8 cellular contexts compared by ENCODE assay signal in genomic region chr7:152759655-152760383, GRCh38. TPM values are rescaled to one million over a fixed set of nuclear protein-coding genes. Genes with fewer than 3 reads are reported as not detected.
DNase-seq lines count a peak whose midpoint lies in the region; ATAC-seq and TF ChIP-seq lines count a peak whose summit lies in the region.

Gene ACTR3B (plus strand): TSS chr7:152759752. CDS start chr7:152759883, 131 bp downstream.

- peak within 1 kb of the TSS; percentile 83 for H3K4me2 ChIP-seq in Karpas-422 (ENCODE audit: low read depth, low read length, poor library complexity, severe bottlenecking)

- H3K79me2 ChIP-seq in Karpas-422 (ENCODE audit: low read length) = peaks cover 47% of the 10 kb centered on the region

- peak in 1 of 12 donors; percentile 2 for TF ChIP-seq CTCF in heart left ventricle (IDR thresholded peaks at IDR 0.05)
- TF ChIP-seq CTCF in transverse colon (IDR thresholded peaks at IDR 0.05) = no peak

- no peaks in the 10 kb centered on the region for H3K27me3 ChIP-seq in Karpas-422 (ENCODE audit: low read length)
- H3K27me3 ChIP-seq in adipocyte (replicated peaks; ENCODE audit: control insufficient read depth, insufficient read depth, low read length) = no peaks in the 10 kb centered on the region
- H3K27me3 ChIP-seq in heart left ventricle = no peaks in the 10 kb centered on the region
- H3K27me3 ChIP-seq in transverse colon = no peaks in the 10 kb centered on the region

- H4K20me1 ChIP-seq in Karpas-422 (ENCODE audit: insufficient read depth, low read depth, low read length) = peaks cover 5% of the 10 kb centered on the region; the same call in 1 of the 2 replicates

- TF ChIP-seq POLR2A in heart left ventricle (IDR thresholded peaks at IDR 0.05) (peak; percentile 58 to 76), transverse colon (IDR thresholded peaks at IDR 0.05) (no peak)

- H3K36me3 ChIP-seq in Karpas-422 (ENCODE audit: insufficient read depth, low read length) = peaks cover 6% of the 10 kb centered on the region; the same call in 1 of the 2 replicates
- H3K36me3 ChIP-seq in adipocyte (ENCODE audit: control insufficient read depth, insufficient read depth, low read length, severe bottlenecking) = no peaks in the 10 kb centered on the region
- no peaks in the 10 kb centered on the region for H3K36me3 ChIP-seq in heart left ventricle
- H3K36me3 ChIP-seq in transverse colon = no peaks in the 10 kb centered on the region

- WGBS in heart left ventricle, 4 donors = 0 to 1% (median 0%) methylated on average over 43 to 92 of the region's 92 CpGs
- 0% methylated on average over 24 of the region's 92 CpGs; no CpG with 5 or more reads in 1 of the 2 donors for WGBS in transverse colon (ENCODE audit: low coverage in 1 of 2), 2 donors

- peaks cover 18% of the 10 kb centered on the region for H3K4me1 ChIP-seq in Karpas-422 (ENCODE audit: low read length)
- peaks cover 27% of the 10 kb centered on the region for H3K4me1 ChIP-seq in adipocyte (ENCODE audit: control insufficient read depth, insufficient read depth, low read length)
- H3K4me1 ChIP-seq in heart left ventricle = peaks cover 0 to 19% (median 11%) of the 10 kb centered on the region in 12 donors
- peaks cover 7 to 13% (median 12%) of the 10 kb centered on the region in 4 donors for H3K4me1 ChIP-seq in transverse colon

- peak; percentile 76 for ATAC-seq in GM21786 (IDR thresholded peaks at IDR 0.05; ENCODE audit: unreplicated experiment)
- peak; percentile 90 to 97 (median 96) for ATAC-seq in heart left ventricle

- H3K9ac ChIP-seq in Karpas-422 (ENCODE audit: low read length) (peak within 1 kb of the TSS; percentile 97), adipocyte (ENCODE audit: low read length) (peak within 1 kb of the TSS; percentile 89)

- H3K9me3 ChIP-seq in Karpas-422 (ENCODE audit: low read length) (no peaks in the 10 kb centered on the region), adipocyte (ENCODE audit: control insufficient read depth, low read length) (no peaks in the 10 kb centered on the region), heart left ventricle (no peaks in the 10 kb centered on the region), transverse colon (no peaks in the 10 kb centered on the region)

- intact Hi-C loops in heart left ventricle (cut with DNase I) = loop anchor here in 2 of 10 donors (5.0 kb wide), 1 partner anchor 83 kb away; the partner anchor contains the start of gene XRCC2 (in 2 of the 2)
- intact Hi-C loops in posterior cingulate gyrus (cut with DNase I) = loop anchor here (5.0 kb wide), 2 partner anchors 88 to 298 kb away; no protein-coding TSS in a partner anchor
- intact Hi-C loops in transverse colon (cut with DNase I; ENCODE audit: low total_unique reads) = no loop called here

- peak within 1 kb of the TSS; percentile 84 for H2AFZ ChIP-seq in Karpas-422 (ENCODE audit: low read length)

- no peak for TF ChIP-seq EP300 in transverse colon (IDR thresholded peaks at IDR 0.05; ENCODE audit: low read depth)

- H3K4me3 ChIP-seq in Karpas-422 (ENCODE audit: low read length) = peak within 1 kb of the TSS; percentile 92
- peak within 1 kb of the TSS; percentile 85 for H3K4me3 ChIP-seq in adipocyte (ENCODE audit: low read length)
- peak within 1 kb of the TSS; percentile 73 to 100 (median 94) for H3K4me3 ChIP-seq in heart left ventricle
- peak within 1 kb of the TSS; percentile 87 to 99 (median 97) for H3K4me3 ChIP-seq in transverse colon

- peak; percentile 99 for DNase-seq in GM03348 (ENCODE audit: low spot score)
- DNase-seq in Karpas-422 = peak; percentile 96
- peak; percentile 86 for DNase-seq in T follicular helper cell (ENCODE audit: low read depth)
- peak; percentile 94 for DNase-seq in adipocyte (ENCODE audit: low read depth)
- peak; percentile 91 to 96 (median 93) for DNase-seq in heart left ventricle
- DNase-seq in posterior cingulate gyrus = peak; percentile 79 to 98 (median 84)
- peak; percentile 92 for DNase-seq in transverse colon

- no peaks in the 10 kb centered on the region for H3K9me2 ChIP-seq in Karpas-422 (replicated peaks; ENCODE audit: insufficient read depth, low read length)

- in situ Hi-C loops in transverse colon (cut with MboI; ENCODE audit: low pct_ligation_motif_present in 1 of 4, low pct_unique_long_range_greater_than_20kb in 1 of 4, low sequenced_read_pairs in 3 of 4) = no loop called here

- H3K27ac ChIP-seq in Karpas-422 (ENCODE audit: low read length) (peak within 1 kb of the TSS; percentile 37), heart left ventricle (peak within 1 kb of the TSS; percentile 71 to 96 (median 91)), transverse colon (peak within 1 kb of the TSS; percentile 90 to 95 (median 92))

RNA-seq across cellular contexts. Expression of gene ACTR3B, which starts in this region (rescaled TPM):
- total RNA-seq in Karpas-422 (2014; rRNA removed; shearing (Covaris generic); ENCODE audit: low replicate concordance) = 9.1 and 9.2 TPM in 2 replicates
- total RNA-seq in heart left ventricle = 10 to 100 TPM in 2 of 9 donors, 1 to 10 TPM in 7; 2.2 to 12.4 (median 8.9) TPM
- polyA plus RNA-seq in heart left ventricle = 1 to 10 TPM; 2.3 to 7.2 TPM
- total RNA-seq in transverse colon = 1 to 10 TPM; 1.6 to 7.1 (median 3.8) TPM

Comparison
In these comparisons a context has a peak if more than half of its experiments do, and no peak if none do; other contexts are left out.
1. Peak in every context shown above with its lines: DNase-seq, ATAC-seq, H3K4me3 ChIP-seq and H3K27ac ChIP-seq.
2. H3K27ac ChIP-seq: peak in every context shown above with its lines; median percentile 92 in transverse colon; 91 in heart left ventricle; 37 in Karpas-422.